35 cellular contexts compared by ENCODE assay signal in the genomic region with DNA sequence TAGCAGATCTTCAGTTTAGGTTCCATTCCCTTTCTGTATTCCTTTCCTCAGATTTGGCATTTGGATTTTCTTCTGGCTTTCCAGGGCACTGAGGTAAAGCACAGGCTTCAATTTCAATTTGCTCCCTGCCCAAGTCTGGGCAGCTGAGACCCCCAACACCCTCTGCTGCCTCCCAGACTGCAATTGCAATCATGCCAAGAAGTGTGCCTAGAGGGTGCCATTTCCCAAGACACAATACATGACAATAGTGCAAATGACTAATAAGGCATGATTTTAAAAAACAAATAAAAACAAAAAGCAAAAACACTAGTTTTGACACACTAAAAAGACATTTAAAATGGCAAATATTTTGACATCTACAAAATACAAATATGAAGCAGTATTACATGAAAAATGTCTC.
"Had no signal": no experiment of that assay in that cellular context is flagged by ENCODE, and none has a peak within 500 bp of the region (broad histone marks: within the 10 kb centered on the region; RNA-seq: fewer than 3 reads in every experiment).

No MANE protein-coding gene starts in this region.

- H3K27me3 ChIP-seq: adrenal gland, ascending aorta, breast epithelium, cardiac muscle cell, colonic mucosa, gastrocnemius medialis, heart left ventricle had no signal

- H3K4me3 Mint-ChIP-seq: activated B cell treated with CpG ODN at 0.5 μM for 24 hours; activated CD8-positive, alpha-beta T cell treated with anti-CD3 and anti-CD28 coated beads for 36 hours; activated naive CD8-positive, alpha-beta T cell treated with anti-CD3 and anti-CD28 coated beads for 36 hours; activated naive CD8-positive, alpha-beta T cell treated with anti-CD3 and anti-CD28 coated beads, Interleukin-2, amount 50 U/mL, for 24 hours; activated T-cell treated with anti-CD3 and anti-CD28 coated beads, Interleukin-2, amount 50 U/mL, for 4 hours; activated T-helper 17 cell treated with anti-CD3 and anti-CD28 coated beads, Interleukin-2, amount 50 U/mL, for 72 hours; brain; T-helper 1 cell treated with Interleukin-12 subunit alpha and Interleukin-12 subunit beta and Interleukin-4 antibody, amounts not matched to agents 30 μg/mL and 1 μg/mL, for 36 hours; T-helper 2 cell treated with Interferon-gamma antibody and Interleukin-4, amounts not matched to agents 5 μg/mL and 100 μg/mL, for 36 hours had no signal

- H3K27me3 Mint-ChIP-seq: activated B cell treated with CpG ODN at 0.5 μM for 24 hours; activated naive CD8-positive, alpha-beta T cell treated with anti-CD3 and anti-CD28 coated beads for 36 hours; activated naive CD8-positive, alpha-beta T cell treated with anti-CD3 and anti-CD28 coated beads, Interleukin-2, amount 50 U/mL, for 24 hours; activated T-helper 17 cell treated with anti-CD3 and anti-CD28 coated beads, Interleukin-2, amount 50 U/mL, for 72 hours; brain had no signal

- H3K27ac ChIP-seq: adrenal gland, ascending aorta, breast epithelium, colonic mucosa, gastrocnemius medialis, heart left ventricle, VCaP had no signal

- FAIRE-seq: TTC549 had no signal

- ATAC-seq: activated CD4-positive, CD25-positive, alpha-beta regulatory T cell treated with anti-CD3 and anti-CD28 coated beads, Interleukin-2, amount 50 U/mL, for 24 hours; activated CD8-positive, alpha-beta T cell treated with anti-CD3 and anti-CD28 coated beads for 36 hours; activated naive CD8-positive, alpha-beta T cell treated with anti-CD3 and anti-CD28 coated beads, Interleukin-2, amount 50 U/mL, for 24 hours; activated T-cell treated with anti-CD3 and anti-CD28 coated beads, Interleukin-2, amount 50 U/mL, for 4 hours; activated T-helper 17 cell treated with anti-CD3 and anti-CD28 coated beads, Interleukin-2, amount 50 U/mL, for 72 hours; esophagus mucosa; gastrocnemius medialis; heart left ventricle had no signal

- DNase-seq: activated B cell treated with CpG ODN at 0.5 μM for 24 hours; activated CD4-positive, alpha-beta T cell treated with anti-CD3 and anti-CD28 coated beads for 48 hours; activated CD4-positive, alpha-beta T cell treated with anti-CD3 and anti-CD28 coated beads, Interleukin-2, amount 50 U/mL, for 1 hour; activated CD4-positive, alpha-beta T cell treated with anti-CD3 and anti-CD28 coated beads, Interleukin-2, amount 50 U/mL, for 48 hours; activated CD8-positive, alpha-beta memory T cell treated with anti-CD3 and anti-CD28 coated beads for 24 hours; activated CD8-positive, alpha-beta T cell treated with anti-CD3 and anti-CD28 coated beads for 36 hours; activated effector memory CD4-positive, alpha-beta T cell treated with Interleukin-2 at 50 U/mL for 16 hours; activated gamma-delta T cell treated with Interleukin-2 at 50 U/mL for 16 hours; activated naive CD4-positive, alpha-beta T cell treated with anti-CD3 and anti-CD28 coated beads, Interleukin-2, amount 50 U/mL, for 16 hours; activated naive CD4-positive, alpha-beta T cell treated with Interleukin-2 at 50 U/mL for 16 hours; activated naive CD8-positive, alpha-beta T cell treated with anti-CD3 and anti-CD28 coated beads for 36 hours; activated naive CD8-positive, alpha-beta T cell treated with anti-CD3 and anti-CD28 coated beads, Interleukin-2, amount 50 U/mL, for 24 hours; activated T-cell treated with anti-CD3 and anti-CD28 coated beads, Interleukin-2, amount 50 U/mL, for 4 hours; adrenal gland; amygdala; central memory CD4-positive, alpha-beta T cell; cerebellar nuclear complex; colonic mucosa; effector CD8-positive, alpha-beta T cell; foreskin fibroblast; gastrocnemius medialis; glutamatergic neuron; heart left ventricle; hypothalamus had no signal

- H3K4me1 Mint-ChIP-seq: activated naive CD8-positive, alpha-beta T cell treated with anti-CD3 and anti-CD28 coated beads for 36 hours had no signal

- H3K4me3 ChIP-seq: adrenal gland, ascending aorta, breast epithelium, cardiac muscle cell, colonic mucosa, gastrocnemius medialis, heart left ventricle had no signal

- H3K27ac Mint-ChIP-seq: activated B cell treated with CpG ODN at 0.5 μM for 24 hours; activated CD8-positive, alpha-beta T cell treated with anti-CD3 and anti-CD28 coated beads for 36 hours; activated naive CD8-positive, alpha-beta T cell treated with anti-CD3 and anti-CD28 coated beads for 36 hours; activated naive CD8-positive, alpha-beta T cell treated with anti-CD3 and anti-CD28 coated beads, Interleukin-2, amount 50 U/mL, for 24 hours; activated T-helper 17 cell treated with anti-CD3 and anti-CD28 coated beads, Interleukin-2, amount 50 U/mL, for 72 hours; brain; T-helper 1 cell treated with Interleukin-12 subunit alpha and Interleukin-12 subunit beta and Interleukin-4 antibody, amounts not matched to agents 30 μg/mL and 1 μg/mL, for 36 hours; T-helper 2 cell treated with Interferon-gamma antibody and Interleukin-4, amounts not matched to agents 5 μg/mL and 100 μg/mL, for 36 hours had no signal

- H3K9me3 ChIP-seq: adrenal gland, ascending aorta, breast epithelium, colonic mucosa, gastrocnemius medialis, heart left ventricle had no signal

- H3K4me1 ChIP-seq: adrenal gland, ascending aorta, breast epithelium, colonic mucosa, gastrocnemius medialis had no signal

- H3K36me3 ChIP-seq: adrenal gland, ascending aorta, breast epithelium, cardiac muscle cell, colonic mucosa, gastrocnemius medialis, heart left ventricle had no signal

- H3K36me3 Mint-ChIP-seq: activated naive CD8-positive, alpha-beta T cell treated with anti-CD3 and anti-CD28 coated beads for 36 hours; brain had no signal

- H3K9me3 Mint-ChIP-seq: activated B cell treated with CpG ODN at 0.5 μM for 24 hours; activated CD8-positive, alpha-beta T cell treated with anti-CD3 and anti-CD28 coated beads for 36 hours; activated naive CD8-positive, alpha-beta T cell treated with anti-CD3 and anti-CD28 coated beads for 36 hours; activated naive CD8-positive, alpha-beta T cell treated with anti-CD3 and anti-CD28 coated beads, Interleukin-2, amount 50 U/mL, for 24 hours; activated T-helper 17 cell treated with anti-CD3 and anti-CD28 coated beads, Interleukin-2, amount 50 U/mL, for 72 hours; brain; T-helper 1 cell treated with Interleukin-12 subunit alpha and Interleukin-12 subunit beta and Interleukin-4 antibody, amounts not matched to agents 30 μg/mL and 1 μg/mL, for 36 hours; T-helper 2 cell treated with Interferon-gamma antibody and Interleukin-4, amounts not matched to agents 5 μg/mL and 100 μg/mL, for 36 hours had no signal
